In genomic region chr17:20995164-20995872, GRCh38 we compare ENCODE assay signal across 23 cellular contexts.
"Had no signal": no experiment of that assay in that cellular context is flagged by ENCODE, and none has a peak within 500 bp of the region (broad histone marks: within the 10 kb centered on the region; RNA-seq: fewer than 3 reads in every experiment).

No MANE protein-coding gene starts in this region.

- H3K27ac Mint-ChIP-seq: activated naive CD4-positive, alpha-beta T cell treated with anti-CD3 and anti-CD28 coated beads for 36 hours; activated naive CD8-positive, alpha-beta T cell treated with anti-CD3 and anti-CD28 coated beads, Interleukin-2, amount 10 ng/mL, durations not matched to agents 7 days and 5 days; activated T-helper 2 cell treated with anti-CD3 and anti-CD28 coated beads, Interferon-gamma antibody, Interleukin-2, Interleukin-4, amounts not matched to agents 10 μg/mL and 5 μg/mL and 100 μg/mL, durations not matched to agents 14 hours and 24 hours and 36 hours; nephron progenitor cell; stimulated activated memory B cell treated with anti-CD40 and anti-IgM and Interleukin-4, amounts not matched to agents 10 μg/mL and 1 μg/mL and 100 μg/mL, for 72 hours; WTC11 had no signal

- DNase-seq: activated CD4-positive, alpha-beta T cell treated with anti-CD3 and anti-CD28 coated beads, Interleukin-2, amount 50 U/mL, for 48 hours; activated CD8-positive, alpha-beta memory T cell treated with anti-CD3 and anti-CD28 coated beads, Interleukin-2, amount 50 U/mL, for 48 hours; activated naive CD4-positive, alpha-beta T cell treated with anti-CD3 and anti-CD28 coated beads for 36 hours; activated naive CD8-positive, alpha-beta T cell treated with anti-CD3 and anti-CD28 coated beads, Interleukin-2, amount 10 ng/mL, durations not matched to agents 7 days and 5 days; activated T-cell treated with anti-CD3 and anti-CD28 coated beads, Interleukin-2, amount 50 U/mL, for 4 hours; amniotic stem cell; cerebellar nuclear complex; cortex of kidney; effector CD4-positive, alpha-beta T cell; erythroblast; foreskin fibroblast; nephron progenitor cell; occipital lobe; small intestine; stimulated activated CD4-positive, alpha-beta T cell treated with anti-CD3 and anti-CD28 coated beads, Interleukin-15, amount 100 ng/mL, for 24 hours; stomach; T-helper 9 cell; trophoblast cell had no signal

- H3K4me3 Mint-ChIP-seq: activated naive CD4-positive, alpha-beta T cell treated with anti-CD3 and anti-CD28 coated beads for 36 hours; activated naive CD8-positive, alpha-beta T cell treated with anti-CD3 and anti-CD28 coated beads, Interleukin-2, amount 10 ng/mL, durations not matched to agents 7 days and 5 days; activated T-cell treated with anti-CD3 and anti-CD28 coated beads, Interleukin-2, amount 50 U/mL, for 4 hours; nephron progenitor cell; stimulated activated memory B cell treated with anti-CD40 and anti-IgM and Interleukin-4, amounts not matched to agents 10 μg/mL and 1 μg/mL and 100 μg/mL, for 72 hours; WTC11 had no signal

- H3K27me3 Mint-ChIP-seq: activated naive CD8-positive, alpha-beta T cell treated with anti-CD3 and anti-CD28 coated beads, Interleukin-2, amount 10 ng/mL, durations not matched to agents 7 days and 5 days; stimulated activated memory B cell treated with anti-CD40 and anti-IgM and Interleukin-4, amounts not matched to agents 10 μg/mL and 1 μg/mL and 100 μg/mL, for 72 hours had no signal

- H3K9me3 Mint-ChIP-seq: activated naive CD4-positive, alpha-beta T cell treated with anti-CD3 and anti-CD28 coated beads for 36 hours; activated naive CD8-positive, alpha-beta T cell treated with anti-CD3 and anti-CD28 coated beads, Interleukin-2, amount 10 ng/mL, durations not matched to agents 7 days and 5 days; activated T-cell treated with anti-CD3 and anti-CD28 coated beads, Interleukin-2, amount 50 U/mL, for 4 hours; activated T-helper 2 cell treated with anti-CD3 and anti-CD28 coated beads, Interferon-gamma antibody, Interleukin-2, Interleukin-4, amounts not matched to agents 10 μg/mL and 5 μg/mL and 100 μg/mL, durations not matched to agents 14 hours and 24 hours and 36 hours; nephron progenitor cell; stimulated activated memory B cell treated with anti-CD40 and anti-IgM and Interleukin-4, amounts not matched to agents 10 μg/mL and 1 μg/mL and 100 μg/mL, for 72 hours; WTC11 had no signal

- ATAC-seq: activated T-cell treated with anti-CD3 and anti-CD28 coated beads, Interleukin-2, amount 50 U/mL, for 4 hours; left lobe of liver; sciatic nerve; stimulated activated memory B cell treated with anti-CD40 and anti-IgM and Interleukin-4, amounts not matched to agents 10 μg/mL and 1 μg/mL and 100 μg/mL, for 72 hours; WTC11 had no signal

- H3K36me3 Mint-ChIP-seq: activated naive CD8-positive, alpha-beta T cell treated with anti-CD3 and anti-CD28 coated beads, Interleukin-2, amount 10 ng/mL, durations not matched to agents 7 days and 5 days had no signal
